Comparison of ENCODE assay signal across 1 cellular context in the genomic region with DNA sequence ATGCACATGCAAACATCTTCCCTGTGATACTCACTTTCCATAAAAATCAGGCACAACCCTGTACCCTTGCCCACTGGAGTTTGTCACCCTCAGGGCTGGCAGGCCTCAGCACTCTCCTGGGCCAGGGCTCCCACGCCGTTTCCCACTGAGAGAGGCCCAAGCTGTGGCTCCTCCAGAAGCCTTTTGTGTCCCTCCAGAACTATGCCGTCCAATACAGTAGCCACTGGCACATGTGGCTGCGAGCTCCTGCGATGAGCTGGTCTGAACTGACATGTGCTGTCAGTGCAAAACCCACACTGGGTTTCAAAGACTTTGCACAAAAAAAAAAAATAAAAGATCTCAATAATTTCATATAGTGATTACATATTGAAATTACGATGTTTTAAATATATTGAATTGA.
TF ChIP-seq lines count a peak whose summit lies in the region.

No MANE protein-coding gene starts in this region.

TF ChIP-seq in K562, 482 proteins besides CTCF, POLR2A, EP300 and RAD21:
- no peak for TF ChIP-seq CBX5 (IDR thresholded peaks at IDR 0.05; ENCODE audit: borderline replicate concordance, low read depth)
- TF ChIP-seq E2F6 (IDR thresholded peaks at IDR 0.05; ENCODE audit: borderline replicate concordance in 1 of 2, extremely low read depth in 1 of 2, insufficient read depth in 1 of 2, insufficient read length in 1 of 2, low read depth in 1 of 2, low read length in 1 of 2, poor library complexity in 1 of 2, severe bottlenecking in 1 of 2) = peak in 1 of 2 experiments; percentile 10
